In the genomic region with DNA sequence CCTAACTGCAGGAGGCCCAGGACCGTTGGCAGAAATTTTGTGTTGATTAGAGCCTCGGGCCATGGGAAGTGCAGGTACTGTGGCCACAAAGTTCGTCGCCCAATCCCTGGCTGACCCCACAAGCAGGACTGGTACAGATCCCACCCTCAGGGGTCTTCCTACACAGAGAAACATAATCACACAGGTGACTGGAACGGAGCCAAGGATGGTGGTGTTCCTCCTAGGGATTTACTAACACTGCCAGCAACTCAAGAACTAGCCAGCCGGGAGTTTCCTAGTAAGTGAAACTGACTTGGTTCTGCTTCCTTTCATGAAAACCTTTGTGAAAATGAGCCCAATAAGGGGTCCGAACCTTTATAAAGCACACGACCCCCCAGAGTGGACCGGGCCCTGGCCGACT, we compare ENCODE assay signal across 16 cellular contexts. TPM values are rescaled to one million over a fixed set of nuclear protein-coding genes. Genes with fewer than 3 reads are reported as not detected.
A peak's percentile ranks its signal among the peaks of the same experiment; 100 is the strongest.
DNase-seq lines count a peak whose midpoint lies in the region; ATAC-seq and TF ChIP-seq lines count a peak whose summit lies in the region.
"Had no signal": no experiment of that assay in that cellular context is flagged by ENCODE, and none has a peak within 500 bp of the region (broad histone marks: within the 10 kb centered on the region; RNA-seq: fewer than 3 reads in every experiment).

No MANE protein-coding gene starts in this region.

- TF ChIP-seq CTCF in right atrium auricular region (IDR thresholded peaks at IDR 0.05) (no peak), esophagus muscularis mucosa (IDR thresholded peaks at IDR 0.05) (no peak), neutrophil (IDR thresholded peaks at IDR 0.05) (no peak)

- TF ChIP-seq POLR2A in esophagus muscularis mucosa (IDR thresholded peaks at IDR 0.05; ENCODE audit: low read depth), result no peak

- H3K36me3 Mint-ChIP-seq in activated CD4-positive, alpha-beta T cell treated with anti-CD3 and anti-CD28 coated beads for 36 hours (ENCODE audit: low read depth), result no peaks in the 10 kb centered on the region

- H3K4me1 Mint-ChIP-seq in activated CD4-positive, alpha-beta T cell treated with anti-CD3 and anti-CD28 coated beads for 36 hours, result peaks cover 16% of the 10 kb centered on the region

- POLR2A ChIA-PET in activated CD4-positive, alpha-beta T cell treated with anti-CD3 and anti-CD28 coated beads for 36 hours (lab: Charles Lee), result no interaction called here

- no peak overlapping the region for H3K27ac Mint-ChIP-seq in activated CD4-positive, alpha-beta T cell treated with anti-CD3 and anti-CD28 coated beads for 36 hours

- no peaks in the 10 kb centered on the region for H3K36me3 ChIP-seq in right atrium auricular region
- H3K36me3 ChIP-seq in esophagus muscularis mucosa, result peaks cover 0 to 2% (median 0%) of the 10 kb centered on the region in 4 donors
- peaks cover 2% of the 10 kb centered on the region for H3K36me3 ChIP-seq in neutrophil
- H3K36me3 ChIP-seq: tibial artery had no signal

- H3K27me3 ChIP-seq in right atrium auricular region (no peaks in the 10 kb centered on the region), esophagus muscularis mucosa (no peaks in the 10 kb centered on the region), neutrophil (no peaks in the 10 kb centered on the region)
- H3K27me3 ChIP-seq: tibial artery had no signal

- H3K27ac ChIP-seq in right atrium auricular region (peak overlapping the region in 1 of 2 donors; percentile 20), esophagus muscularis mucosa (replicated peaks in 1 of 4) (peak overlapping the region; percentile 3 to 62 (median 44)), neutrophil (peak overlapping the region; percentile 84)
- H3K27ac ChIP-seq: tibial artery had no signal

- intact Hi-C loops in Right ventricle myocardium superior (cut with DNase I), result loop anchor here (10.0 kb wide), 1 partner anchor 322 kb away; no protein-coding TSS in a partner anchor
- intact Hi-C loops in esophagus muscularis mucosa (cut with DNase I), result no loop called here
- intact Hi-C loops in activated CD4-positive, alpha-beta T cell treated with anti-CD3 and anti-CD28 coated beads for 36 hours (cut with DNase I, micrococcal nuclease), result no loop called here

- no peaks in the 10 kb centered on the region for H3K9me3 ChIP-seq in right atrium auricular region
- H3K9me3 ChIP-seq in esophagus muscularis mucosa, result no peaks in the 10 kb centered on the region
- no peaks in the 10 kb centered on the region for H3K9me3 ChIP-seq in neutrophil
- H3K9me3 ChIP-seq: tibial artery had no signal

- TF ChIP-seq EP300 in esophagus muscularis mucosa (IDR thresholded peaks at IDR 0.05), result no peak

- H3K4me3 Mint-ChIP-seq in activated CD4-positive, alpha-beta T cell treated with anti-CD3 and anti-CD28 coated beads for 36 hours, result no peak overlapping the region

- 69% methylated on average over 10 of the region's 10 CpGs for WGBS in esophagus muscularis mucosa

- H3K27me3 Mint-ChIP-seq in activated CD4-positive, alpha-beta T cell treated with anti-CD3 and anti-CD28 coated beads for 36 hours, result peaks cover 2% of the 10 kb centered on the region

- DNase-seq in Right ventricle myocardium superior, result no peak
- no peak for DNase-seq in right atrium auricular region (ENCODE audit: low spot score)
- no peak for DNase-seq in esophagus muscularis mucosa (ENCODE audit: extremely low spot score)
- no peak for DNase-seq in activated CD4-positive, alpha-beta T cell treated with anti-CD3 and anti-CD28 coated beads for 36 hours
- no peak for DNase-seq in iPS-NIHi11 (ENCODE audit: low spot score)
- DNase-seq: Calu3; cortex of kidney; NCI-H1930; NK-92 treated with Interleukin-12 subunit alpha and Interleukin-12 subunit beta, amount 100 ng/mL, for 24 hours; small intestine; tibial artery had no signal

- H3K4me1 ChIP-seq in right atrium auricular region (peaks cover 0 to 57% of the 10 kb centered on the region in 2 donors), esophagus muscularis mucosa (peaks cover 35 to 71% (median 49%) of the 10 kb centered on the region in 4 donors), neutrophil (ENCODE audit: control insufficient read depth in 1 of 2, insufficient read depth in 1 of 2, low read depth in 1 of 2, low read length in 1 of 2) (peaks cover 55 to 57% of the 10 kb centered on the region in 2 experiments)

- H3K9me3 Mint-ChIP-seq in activated CD4-positive, alpha-beta T cell treated with anti-CD3 and anti-CD28 coated beads for 36 hours (ENCODE audit: low read depth), result no peaks in the 10 kb centered on the region

- H3K4me3 ChIP-seq in right atrium auricular region (no peak overlapping the region), esophagus muscularis mucosa (peak overlapping the region in 1 of 4 donors; percentile 10), neutrophil (ENCODE audit: low read depth in 1 of 2, low read length in 1 of 2) (peak overlapping the region; percentile 32 to 36)
- H3K4me3 ChIP-seq: tibial artery had no signal

- ATAC-seq in Right ventricle myocardium superior (ENCODE audit: poor library complexity), result peak; percentile 23
- ATAC-seq in HG03196 (IDR thresholded peaks at IDR 0.05; ENCODE audit: unreplicated experiment), result no peak
- ATAC-seq in HG02759 (IDR thresholded peaks at IDR 0.05; ENCODE audit: unreplicated experiment), result no peak
- ATAC-seq in activated CD4-positive, alpha-beta T cell treated with anti-CD3 and anti-CD28 coated beads for 36 hours, result no peak
- ATAC-seq: activated CD4-positive, CD25-positive, alpha-beta regulatory T cell treated with anti-CD3 and anti-CD28 coated beads, Interleukin-2, amount 50 U/mL, for 24 hours; SK-N-SH treated with all-trans-retinoic acid at 6 μM for 48 hours had no signal

- CTCF ChIA-PET in activated CD4-positive, alpha-beta T cell treated with anti-CD3 and anti-CD28 coated beads for 36 hours (lab: Charles Lee), result interaction anchor here (0.8 kb wide), 1 partner anchor 20 kb away, joined by 3 read pairs; no protein-coding TSS in a partner anchor

RNA-seq across cellular contexts. Expression of gene CUX1, which starts 5.7 kb away (rescaled TPM):
- total RNA-seq in Right ventricle myocardium superior (97.4 TPM), right atrium auricular region (10 to 100 TPM; 71.1 to 94.4 TPM), esophagus muscularis mucosa (100 to 1,000 TPM in 2 of 4 donors, 10 to 100 TPM in 2; 61.5 to 136 (median 92.3) TPM)
- total RNA-seq in activated CD4-positive, alpha-beta T cell treated with anti-CD3 and anti-CD28 coated beads for 36 hours, result 10 to 100 TPM; 21.6 to 23.5 TPM

Comparison
In these comparisons a context has a peak if more than half of its experiments do, and no peak if none do; other contexts are left out.
1. H3K4me3 ChIP-seq: peak in neutrophil (2 of 2); none in right atrium auricular region (0 of 2).